ENCODE assay signal across 8 cellular contexts in genomic region chr6:142886431-142887170, GRCh38. TPM values are rescaled to one million over a fixed set of nuclear protein-coding genes. Genes with fewer than 3 reads are reported as not detected.
DNase-seq lines count a peak whose midpoint lies in the region; ATAC-seq and TF ChIP-seq lines count a peak whose summit lies in the region.

No MANE protein-coding gene starts in this region.

- peak; percentile 25 for DNase-seq in GM10248 (ENCODE audit: extremely low spot score)
- peak; percentile 64 for DNase-seq in M059J (ENCODE audit: low read depth)
- DNase-seq in activated naive CD8-positive, alpha-beta T cell treated with anti-CD3 and anti-CD28 coated beads, Interleukin-2, amount 10 ng/mL, durations not matched to agents 7 days and 5 days: no peak
- DNase-seq in kidney glomerular epithelial cell (lab: John Stamatoyannopoulos, UW): peak; percentile 27
- no peak for DNase-seq in NCI-H1048 (lab: John Stamatoyannopoulos, UW)
- no peak for DNase-seq in activated effector memory CD4-positive, alpha-beta T cell treated with anti-CD3 and anti-CD28 coated beads, Interleukin-2, amount 50 U/mL, for 16 hours

- no peak overlapping the region for H3K4me3 ChIP-seq in HEK293 (ENCODE audit: low read depth, low read length)

- ATAC-seq in activated naive CD8-positive, alpha-beta T cell treated with anti-CD3 and anti-CD28 coated beads, Interleukin-2, amount 10 ng/mL, durations not matched to agents 7 days and 5 days (ENCODE audit: low read depth): peak; percentile 40

- TF ChIP-seq CTCF in 22Rv1 (IDR thresholded peaks at IDR 0.05): peak; percentile 69
- peak; percentile 38 for TF ChIP-seq CTCF in GM10248 (IDR thresholded peaks at IDR 0.05; ENCODE audit: control extremely low read depth, extremely low read depth, low read depth, missing control alignments)
- TF ChIP-seq CTCF in HEK293 (tag by site-specific recombination; IDR thresholded peaks at IDR 0.05): no peak

- H3K4me1 Mint-ChIP-seq in activated naive CD8-positive, alpha-beta T cell treated with anti-CD3 and anti-CD28 coated beads, Interleukin-2, amount 10 ng/mL, durations not matched to agents 7 days and 5 days: peaks cover 65% of the 10 kb centered on the region

- CTCF ChIA-PET in GM10248 (lab: Yijun Ruan, JAX): interaction anchor here (1.3 to 5.8 kb wide), 10 partner anchors 8 to 541 kb away, joined by 3 to 44 read pairs (median 4); no protein-coding TSS in a partner anchor
- CTCF ChIA-PET in HEK293 (lab: Yijun Ruan, JAX): interaction anchor here (0.6 to 2.4 kb wide), 6 partner anchors 20 to 173 kb away, joined by 3 to 12 read pairs (median 4); no protein-coding TSS in a partner anchor

- H3K9me3 Mint-ChIP-seq in activated naive CD8-positive, alpha-beta T cell treated with anti-CD3 and anti-CD28 coated beads, Interleukin-2, amount 10 ng/mL, durations not matched to agents 7 days and 5 days: no peaks in the 10 kb centered on the region

- POLR2A ChIA-PET in GM10248 (lab: Yijun Ruan, JAX) (no interaction called here), HEK293 (lab: Yijun Ruan, JAX) (interaction anchor here (0.9 kb wide), 1 partner anchor 47 kb away, joined by 3 read pairs; no protein-coding TSS in a partner anchor)
- POLR2A ChIA-PET in activated naive CD8-positive, alpha-beta T cell treated with anti-CD3 and anti-CD28 coated beads, Interleukin-2, amount 10 ng/mL, durations not matched to agents 7 days and 5 days (lab: Charles Lee): interaction anchor here (0.6 to 1.9 kb wide), 7 partner anchors 19 to 59 kb away, joined by 3 to 6 read pairs (median 3); no protein-coding TSS in a partner anchor

- no peaks in the 10 kb centered on the region for H3K9me3 ChIP-seq in HEK293 (ENCODE audit: control insufficient read depth, insufficient read depth, low read depth, low read length)

- peak overlapping the region; percentile 85 for H3K27ac Mint-ChIP-seq in activated naive CD8-positive, alpha-beta T cell treated with anti-CD3 and anti-CD28 coated beads, Interleukin-2, amount 10 ng/mL, durations not matched to agents 7 days and 5 days

- peaks cover 11% of the 10 kb centered on the region for H3K4me1 ChIP-seq in HEK293 (ENCODE audit: control insufficient read depth, insufficient read depth, low read length)

- peak overlapping the region; percentile 54 for H3K4me3 Mint-ChIP-seq in activated naive CD8-positive, alpha-beta T cell treated with anti-CD3 and anti-CD28 coated beads, Interleukin-2, amount 10 ng/mL, durations not matched to agents 7 days and 5 days

- H3K27ac ChIP-seq in 22Rv1 (no peak overlapping the region), HEK293 (ENCODE audit: extremely low read depth, low read depth, low read length) (no peak overlapping the region)

- peaks cover 19% of the 10 kb centered on the region for H3K36me3 Mint-ChIP-seq in activated naive CD8-positive, alpha-beta T cell treated with anti-CD3 and anti-CD28 coated beads, Interleukin-2, amount 10 ng/mL, durations not matched to agents 7 days and 5 days

- H3K36me3 ChIP-seq in HEK293 (ENCODE audit: control insufficient read depth in 2 of 2, insufficient read depth in 1 of 2, low read length in 2 of 2): no peaks in the 10 kb centered on the region

- H3K27me3 Mint-ChIP-seq in activated naive CD8-positive, alpha-beta T cell treated with anti-CD3 and anti-CD28 coated beads, Interleukin-2, amount 10 ng/mL, durations not matched to agents 7 days and 5 days: no peaks in the 10 kb centered on the region

TF ChIP-seq in HEK293, 187 proteins besides CTCF, POLR2A, EP300 and RAD21:
- no peak for TF ChIP-seq ZNF791 (tag by site-specific recombination; IDR thresholded peaks at IDR 0.05)
- TF ChIP-seq BCL11A (tag by site-specific recombination; IDR thresholded peaks at IDR 0.05; ENCODE audit: low read depth): no peak
- TF ChIP-seq SCRT2 (tag by site-specific recombination; IDR thresholded peaks at IDR 0.05): peak; percentile 36; the same call in 1 of the 2 replicates
- TF ChIP-seq, protein P1, sequence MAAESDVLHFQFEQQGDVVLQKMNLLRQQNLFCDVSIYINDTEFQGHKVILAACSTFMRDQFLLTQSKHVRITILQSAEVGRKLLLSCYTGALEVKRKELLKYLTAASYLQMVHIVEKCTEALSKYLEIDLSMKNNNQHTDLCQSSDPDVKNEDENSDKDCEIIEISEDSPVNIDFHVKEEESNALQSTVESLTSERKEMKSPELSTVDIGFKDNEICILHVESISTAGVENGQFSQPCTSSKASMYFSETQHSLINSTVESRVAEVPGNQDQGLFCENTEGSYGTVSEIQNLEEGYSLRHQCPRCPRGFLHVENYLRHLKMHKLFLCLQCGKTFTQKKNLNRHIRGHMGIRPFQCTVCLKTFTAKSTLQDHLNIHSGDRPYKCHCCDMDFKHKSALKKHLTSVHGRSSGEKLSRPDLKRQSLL (tag by site-specific recombination; IDR thresholded peaks at IDR 0.05): peak; percentile 36; the same call in 1 of the 2 replicates

RNA-seq across cellular contexts. Expression of gene HIVEP2, which starts 58.4 kb away (rescaled TPM):
- 7.6 and 14.6 TPM in 2 replicates for total RNA-seq in M059J (2014; rRNA removed; shearing (Covaris generic))
- 10 to 100 TPM; 45.8 to 49.7 TPM for total RNA-seq in activated naive CD8-positive, alpha-beta T cell treated with anti-CD3 and anti-CD28 coated beads, Interleukin-2, amount 10 ng/mL, durations not matched to agents 7 days and 5 days

Comparison
In these comparisons a context has a peak if more than half of its experiments do, and no peak if none do; other contexts are left out.
1. DNase-seq: peak in GM10248 (single experiment), M059J (single experiment) and kidney glomerular epithelial cell (single experiment); none in activated naive CD8-positive, alpha-beta T cell treated with anti-CD3 and anti-CD28 coated beads, Interleukin-2, amount 10 ng/mL, durations not matched to agents 7 days and 5 days (single experiment), NCI-H1048 (single experiment) and activated effector memory CD4-positive, alpha-beta T cell treated with anti-CD3 and anti-CD28 coated beads, Interleukin-2, amount 50 U/mL, for 16 hours (single experiment).